28 cellular contexts compared by ENCODE assay signal in genomic region chr12:29051221-29051620, GRCh38.
"Had no signal": no experiment of that assay in that cellular context is flagged by ENCODE, and none has a peak within 500 bp of the region (broad histone marks: within the 10 kb centered on the region; RNA-seq: fewer than 3 reads in every experiment).

No MANE protein-coding gene starts in this region.

- H3K9me3 Mint-ChIP-seq: activated naive CD4-positive, alpha-beta T cell treated with anti-CD3 and anti-CD28 coated beads, Interleukin-2, amount 10 ng/mL, durations not matched to agents 7 days and 5 days; activated naive CD8-positive, alpha-beta T cell treated with anti-CD3 and anti-CD28 coated beads, Interleukin-2, amount 10 ng/mL, durations not matched to agents 7 days and 5 days; effector memory CD8-positive, alpha-beta T cell; T-helper 2 cell treated with Interferon-gamma antibody and Interleukin-4, amounts not matched to agents 5 μg/mL and 100 μg/mL, for 36 hours had no signal

- H3K4me1 Mint-ChIP-seq: activated CD4-positive, alpha-beta T cell treated with anti-CD3 and anti-CD28 coated beads for 36 hours; activated naive CD4-positive, alpha-beta T cell treated with anti-CD3 and anti-CD28 coated beads, Interleukin-2, amount 10 ng/mL, durations not matched to agents 7 days and 5 days; activated naive CD8-positive, alpha-beta T cell treated with anti-CD3 and anti-CD28 coated beads, Interleukin-2, amount 10 ng/mL, durations not matched to agents 7 days and 5 days had no signal

- ATAC-seq: activated CD4-positive, alpha-beta T cell treated with anti-CD3 and anti-CD28 coated beads for 36 hours; effector memory CD8-positive, alpha-beta T cell; right lobe of liver; stimulated activated naive CD8-positive, alpha-beta T cell treated with anti-CD3 and anti-CD28 coated beads, Interleukin-15, Interleukin-2, amounts not matched to agents 100 U/mL and 50 U/mL, for 24 hours had no signal

- H3K27me3 Mint-ChIP-seq: activated naive CD4-positive, alpha-beta T cell treated with anti-CD3 and anti-CD28 coated beads, Interleukin-2, amount 10 ng/mL, durations not matched to agents 7 days and 5 days; progenitor cell of endocrine pancreas had no signal

- H3K27me3 ChIP-seq: cardiac muscle cell, neutrophil, ovary, right lobe of liver, testis, transverse colon had no signal

- H3K4me1 ChIP-seq: left ventricle myocardium inferior, right lobe of liver, testis, transverse colon had no signal

- H3K36me3 Mint-ChIP-seq: activated naive CD4-positive, alpha-beta T cell treated with anti-CD3 and anti-CD28 coated beads, Interleukin-2, amount 10 ng/mL, durations not matched to agents 7 days and 5 days; activated naive CD8-positive, alpha-beta T cell treated with anti-CD3 and anti-CD28 coated beads, Interleukin-2, amount 10 ng/mL, durations not matched to agents 7 days and 5 days had no signal

- H3K27ac Mint-ChIP-seq: activated CD4-positive, alpha-beta T cell treated with anti-CD3 and anti-CD28 coated beads for 36 hours; activated naive CD4-positive, alpha-beta T cell treated with anti-CD3 and anti-CD28 coated beads, Interleukin-2, amount 10 ng/mL, durations not matched to agents 7 days and 5 days; activated naive CD8-positive, alpha-beta T cell treated with anti-CD3 and anti-CD28 coated beads, Interleukin-2, amount 10 ng/mL, durations not matched to agents 7 days and 5 days; activated T-cell treated with anti-CD3 and anti-CD28 coated beads, Interleukin-2, amount 50 U/mL, for 24 hours; effector memory CD8-positive, alpha-beta T cell; nephron progenitor cell; progenitor cell of endocrine pancreas; T-helper 2 cell treated with Interferon-gamma antibody and Interleukin-4, amounts not matched to agents 5 μg/mL and 100 μg/mL, for 36 hours had no signal

- H3K9me3 ChIP-seq: neutrophil, ovary, right lobe of liver, testis, transverse colon had no signal

- DNase-seq: activated CD4-positive, alpha-beta T cell treated with anti-CD3 and anti-CD28 coated beads for 36 hours; activated CD4-positive, alpha-beta T cell treated with anti-CD3 and anti-CD28 coated beads, Interleukin-2, amount 50 U/mL, for 4 hours; activated CD4-positive, CD25-positive, alpha-beta regulatory T cell; activated CD8-positive, alpha-beta memory T cell treated with anti-CD3 and anti-CD28 coated beads, Interleukin-2, amount 50 U/mL, for 4 hours; activated gamma-delta T cell; activated naive CD4-positive, alpha-beta T cell treated with anti-CD3 and anti-CD28 coated beads, Interleukin-2, amount 10 ng/mL, durations not matched to agents 7 days and 5 days; activated naive CD8-positive, alpha-beta T cell treated with anti-CD3 and anti-CD28 coated beads, Interleukin-2, amount 10 ng/mL, durations not matched to agents 7 days and 5 days; activated T-cell treated with anti-CD3 and anti-CD28 coated beads, Interleukin-2, amount 50 U/mL, for 24 hours; amygdala; cortex of kidney; effector memory CD8-positive, alpha-beta T cell; erythroblast; foreskin melanocyte; islet precursor cell; left ventricle myocardium inferior; nephron progenitor cell; ovary; right lobe of liver; stimulated activated CD4-positive, alpha-beta T cell treated with anti-CD3 and anti-CD28 coated beads, Interleukin-4, amount 100 ng/mL, for 1 hour; stimulated activated naive CD8-positive, alpha-beta T cell treated with anti-CD3 and anti-CD28 coated beads, Interleukin-15, Interleukin-2, amounts not matched to agents 100 U/mL and 50 U/mL, for 24 hours; T-helper 1 cell; testis; transverse colon had no signal

- H3K4me3 ChIP-seq: cardiac muscle cell, left ventricle myocardium inferior, lung, ovary, right lobe of liver, testis, transverse colon had no signal

- H3K4me3 Mint-ChIP-seq: activated CD4-positive, alpha-beta T cell treated with anti-CD3 and anti-CD28 coated beads for 36 hours; activated naive CD4-positive, alpha-beta T cell treated with anti-CD3 and anti-CD28 coated beads, Interleukin-2, amount 10 ng/mL, durations not matched to agents 7 days and 5 days; activated naive CD8-positive, alpha-beta T cell treated with anti-CD3 and anti-CD28 coated beads, Interleukin-2, amount 10 ng/mL, durations not matched to agents 7 days and 5 days; activated T-cell treated with anti-CD3 and anti-CD28 coated beads, Interleukin-2, amount 50 U/mL, for 24 hours; effector memory CD8-positive, alpha-beta T cell; nephron progenitor cell; T-helper 2 cell treated with Interferon-gamma antibody and Interleukin-4, amounts not matched to agents 5 μg/mL and 100 μg/mL, for 36 hours had no signal

- H3K27ac ChIP-seq: cardiac muscle cell, left ventricle myocardium inferior, neutrophil, ovary, right lobe of liver, testis, transverse colon had no signal

- H3K36me3 ChIP-seq: cardiac muscle cell, left ventricle myocardium inferior, neutrophil, ovary, right lobe of liver, transverse colon had no signal
